ENCODE assay signal across 8 cellular contexts in the genomic region with DNA sequence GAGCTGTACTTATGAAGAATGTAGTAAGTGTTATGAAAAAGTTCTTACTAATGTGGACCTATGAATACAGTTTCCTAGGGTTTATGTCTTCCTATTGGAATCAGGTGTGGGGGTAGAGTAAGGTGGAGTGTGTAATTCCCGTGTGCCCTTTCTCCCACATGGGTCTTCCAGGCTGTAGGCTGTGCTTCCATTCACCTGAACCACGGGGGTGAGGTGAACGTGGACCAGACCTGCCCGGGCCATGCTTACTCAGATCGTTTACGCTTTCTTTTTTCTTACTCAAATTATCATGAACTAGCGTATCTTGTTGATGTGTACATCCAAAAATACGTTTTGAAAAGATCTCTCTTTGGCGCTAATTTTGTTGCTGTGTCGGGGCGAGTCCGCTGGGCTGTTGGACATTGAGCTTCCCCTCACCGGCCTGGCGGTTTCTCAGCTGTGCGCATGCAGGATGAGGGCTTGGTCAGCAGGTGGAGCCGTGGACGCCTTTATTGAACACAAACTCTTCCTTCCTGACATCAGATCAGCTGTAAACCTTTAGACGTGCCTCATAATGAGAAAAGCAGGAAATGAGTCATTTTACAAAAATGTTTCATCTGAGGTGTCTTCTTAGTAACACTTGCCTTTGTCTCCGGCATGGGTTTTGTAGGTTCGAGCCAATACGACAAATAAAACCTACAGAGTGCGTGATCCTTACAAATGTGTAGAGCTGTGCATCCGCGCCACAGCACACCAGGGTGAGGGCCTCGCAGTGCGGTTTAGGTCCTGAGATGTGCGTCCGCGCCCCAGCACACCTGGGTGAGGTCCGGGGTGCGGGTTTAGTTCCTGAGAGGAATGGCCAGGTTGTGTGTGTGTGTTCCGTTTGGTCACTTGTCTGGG. TPM values are rescaled to one million over a fixed set of nuclear protein-coding genes. Genes with fewer than 3 reads are reported as not detected.
DNase-seq lines count a peak whose midpoint lies in the region; TF ChIP-seq lines count a peak whose summit lies in the region.

No MANE protein-coding gene starts in this region.

- H3K4me1 ChIP-seq in duodenal mucosa (ENCODE audit: control insufficient read depth in 1 of 2, insufficient read depth in 2 of 2, low read length in 2 of 2) (peaks cover 6 to 10% of the 10 kb centered on the region in 2 donors), mesendoderm (ENCODE audit: control insufficient read depth, low read depth, low read length) (no peaks in the 10 kb centered on the region)

- no peak overlapping the region for H3K4me2 ChIP-seq in mesendoderm (ENCODE audit: low read length)

- H3K36me3 ChIP-seq in duodenal mucosa (ENCODE audit: control insufficient read depth in 1 of 2, insufficient read depth in 2 of 2, low read length in 2 of 2) (peaks cover 44 to 80% of the 10 kb centered on the region in 2 donors), mesendoderm (ENCODE audit: control insufficient read depth, insufficient read depth, low read length) (peaks cover 2% of the 10 kb centered on the region)

- WGBS in mesendoderm (ENCODE audit: extremely low coverage, insufficient coverage, low lambda C conversion rate): no CpG with 5 or more reads among the region's 32 CpGs

- no peak overlapping the region for H4K5ac ChIP-seq in mesendoderm (ENCODE audit: low read length)

- POLR2A ChIA-PET in HEK293T (lab: Yijun Ruan, JAX): no interaction called here

- H3K18ac ChIP-seq in mesendoderm (ENCODE audit: low read length): no peak overlapping the region

- no peaks in the 10 kb centered on the region for H3K79me2 ChIP-seq in mesendoderm (ENCODE audit: control insufficient read depth, insufficient read depth, low read length)

- CTCF ChIA-PET in HEK293T (lab: Yijun Ruan, JAX): interaction anchor here (0.6 to 1.7 kb wide), 6 partner anchors 19 to 259 kb away, joined by 3 to 15 read pairs (median 4); no protein-coding TSS in a partner anchor

- peak overlapping the region in 1 of 2 donors; percentile 19 for H3K4me3 ChIP-seq in duodenal mucosa (ENCODE audit: low read depth in 1 of 2, low read length in 2 of 2)
- no peak overlapping the region for H3K4me3 ChIP-seq in mesendoderm (ENCODE audit: low read length)

- H3K9ac ChIP-seq in duodenal mucosa (ENCODE audit: low read depth in 1 of 2, low read length in 2 of 2): peak overlapping the region in 1 of 2 donors; percentile 15
- no peak overlapping the region for H3K9ac ChIP-seq in mesendoderm (ENCODE audit: low read length)

- H3K79me1 ChIP-seq in mesendoderm (ENCODE audit: low read length): no peaks in the 10 kb centered on the region

- no peak overlapping the region for H2BK15ac ChIP-seq in mesendoderm (replicated peaks; ENCODE audit: low read depth)

- H2BK120ac ChIP-seq in mesendoderm (ENCODE audit: low read depth, low read length): no peak overlapping the region

- no peak overlapping the region for H4K8ac ChIP-seq in mesendoderm (ENCODE audit: low read depth, low read length)

- H3K23ac ChIP-seq in mesendoderm (ENCODE audit: low read length): no peak overlapping the region

- H3K56ac ChIP-seq in mesendoderm (ENCODE audit: low read length): peak overlapping the region; percentile 25

- H2AK5ac ChIP-seq in mesendoderm (ENCODE audit: low read length): no peak overlapping the region

- H3K4ac ChIP-seq in mesendoderm (ENCODE audit: low read depth, low read length): no peak overlapping the region

- H3K27ac ChIP-seq in duodenal mucosa (ENCODE audit: low read depth, low read length) (peak overlapping the region; percentile 30), mesendoderm (ENCODE audit: low read depth, low read length) (no peak overlapping the region)

- peak overlapping the region; percentile 8 for H2BK5ac ChIP-seq in mesendoderm (ENCODE audit: low read length)

- H3K27me3 ChIP-seq in duodenal mucosa (ENCODE audit: control insufficient read depth in 1 of 2, insufficient read depth in 2 of 2, low read length in 2 of 2) (no peaks in the 10 kb centered on the region), mesendoderm (ENCODE audit: insufficient read depth, low read length, poor library complexity) (no peaks in the 10 kb centered on the region)

- DNase-seq in NCI-H2171 treated with DMSO at 0.1 percent for 48 hours (lab: John Stamatoyannopoulos, UW): peak; percentile 35
- no peak for DNase-seq in NCI-H2171 (lab: John Stamatoyannopoulos, UW)
- DNase-seq in HEK293T (ENCODE audit: extremely low spot score): peak; percentile 69
- peak; percentile 60 for DNase-seq in MV-4-11 (lab: John Stamatoyannopoulos, UW)
- DNase-seq in activated CD4-positive, alpha-beta T cell treated with anti-CD3 and anti-CD28 coated beads for 48 hours: peak; percentile 87
- DNase-seq in mesendoderm: peak; percentile 97
- peak; percentile 29 to 50 for DNase-seq in stimulated activated CD8-positive, alpha-beta memory T cell treated with anti-CD3 and anti-CD28 coated beads, Interleukin-4, amount 100 ng/mL, for 1 hour (ENCODE audit: low read depth in 2 of 2, low spot score in 1 of 2)

- H3K9me3 ChIP-seq in duodenal mucosa (ENCODE audit: control insufficient read depth in 1 of 2, low read length in 2 of 2): no peaks in the 10 kb centered on the region

TF ChIP-seq in HEK293T, 16 proteins besides CTCF, POLR2A, EP300 and RAD21:
- no peak for TF ChIP-seq TARDBP (IDR thresholded peaks at IDR 0.05)
- TF ChIP-seq ZNF384 (IDR thresholded peaks at IDR 0.05): no peak
- no peak for TF ChIP-seq FOXK2 (IDR thresholded peaks at IDR 0.05)
- TF ChIP-seq LEF1 (IDR thresholded peaks at IDR 0.05; ENCODE audit: borderline replicate concordance): no peak
- TF ChIP-seq SP1 (IDR thresholded peaks at IDR 0.05): no peak
- TF ChIP-seq FOXM1 (IDR thresholded peaks at IDR 0.05; ENCODE audit: borderline replicate concordance): no peak
- no peak for TF ChIP-seq L3MBTL2 (conservative IDR thresholded peaks at IDR 0.05)
- TF ChIP-seq HDGF (IDR thresholded peaks at IDR 0.05; ENCODE audit: borderline replicate concordance): no peak

RNA-seq across cellular contexts. Expression of gene WDR37, which starts 53.8 kb away (rescaled TPM):
- polyA plus RNA-seq in mesendoderm (2013, experiment 1 of 2): 5.2 TPM
- 5.4 TPM for polyA plus RNA-seq in mesendoderm (2013, experiment 2 of 2)
